Comparison of ENCODE assay signal across 14 cellular contexts in genomic region chr1:28295936-28296335, GRCh38. TPM values are rescaled to one million over a fixed set of nuclear protein-coding genes. Genes with fewer than 3 reads are reported as not detected.
A peak's percentile ranks its signal among the peaks of the same experiment; 100 is the strongest.
DNase-seq lines count a peak whose midpoint lies in the region; ATAC-seq, FAIRE-seq and TF ChIP-seq lines count a peak whose summit lies in the region.
"Had no signal": no experiment of that assay in that cellular context is flagged by ENCODE, and none has a peak within 500 bp of the region (broad histone marks: within the 10 kb centered on the region; RNA-seq: fewer than 3 reads in every experiment).

No MANE protein-coding gene starts in this region.

- H3K4me3 ChIP-seq in Caco-2 (ENCODE audit: low read depth, low read length) (no peak overlapping the region), colonic mucosa (no peak overlapping the region), right lobe of liver (no peak overlapping the region), pancreas (no peak overlapping the region)

- H3K36me3 Mint-ChIP-seq in Caco-2 (ENCODE audit: insufficient read depth, unreplicated experiment) = peaks cover 11% of the 10 kb centered on the region

- ATAC-seq in right lobe of liver = peak in 3 of 4 donors; percentile 3 to 47 (median 39)
- ATAC-seq in HG02642 (IDR thresholded peaks at IDR 0.05; ENCODE audit: poor library complexity, unreplicated experiment) = no peak
- ATAC-seq in pancreas = no peak

- DNase-seq in Caco-2 (no peak), colonic mucosa (no peak), right lobe of liver (no peak), posterior vena cava (ENCODE audit: low spot score) (peak; percentile 34), GM10248 (ENCODE audit: extremely low spot score) (no peak), NCI-H82 treated with DMSO at 0.1 percent for 48 hours (lab: John Stamatoyannopoulos, UW; ENCODE audit: unreplicated experiment) (no peak), pancreas (no peak)
- DNase-seq: C1 segment of cervical spinal cord, NCI-H187, NCI-H345, NCI-H526 treated with DMSO at 0.1 percent for 48 hours, SIG-M5 had no signal

- H3K9me3 ChIP-seq in Caco-2 = no peaks in the 10 kb centered on the region
- H3K9me3 ChIP-seq in colonic mucosa = no peaks in the 10 kb centered on the region
- H3K9me3 ChIP-seq in right lobe of liver = no peaks in the 10 kb centered on the region
- no peaks in the 10 kb centered on the region for H3K9me3 ChIP-seq in pancreas

- H3K4me3 Mint-ChIP-seq in Caco-2 (ENCODE audit: unreplicated experiment) = peak overlapping the region; percentile 56

- intact Hi-C loops in Caco-2 (cut with micrococcal nuclease; ENCODE audit: unreplicated experiment) = loop anchor here (2.0 kb wide), 2 partner anchors 19 to 27 kb away; no protein-coding TSS in a partner anchor
- intact Hi-C loops in colonic mucosa (cut with DNase I) = no loop called here
- intact Hi-C loops in right lobe of liver (cut with DNase I) = no loop called here
- intact Hi-C loops in posterior vena cava (cut with DNase I) = no loop called here
- intact Hi-C loops in pancreas (cut with DNase I) = no loop called here

- no peak overlapping the region for H3K9ac ChIP-seq in colonic mucosa (ENCODE audit: low read depth in 2 of 2, low read length in 2 of 2)

- TF ChIP-seq POLR2A in right lobe of liver (IDR thresholded peaks at IDR 0.05) = no peak

- peak overlapping the region; percentile 93 for H3K27ac Mint-ChIP-seq in Caco-2 (ENCODE audit: unreplicated experiment)

- TF ChIP-seq CTCF in Caco-2 (IDR thresholded peaks at IDR 0.05; ENCODE audit: insufficient read depth in 1 of 2, low read depth in 1 of 2, low read length in 1 of 2, severe bottlenecking in 1 of 2, unreplicated experiment in 1 of 2) = no peak
- no peak for TF ChIP-seq CTCF in colonic mucosa (IDR thresholded peaks at IDR 0.05)
- no peak for TF ChIP-seq CTCF in right lobe of liver (IDR thresholded peaks at IDR 0.05)
- TF ChIP-seq CTCF in GM10248 (IDR thresholded peaks at IDR 0.05; ENCODE audit: control extremely low read depth, extremely low read depth, low read depth, missing control alignments) = no peak
- no peak for TF ChIP-seq CTCF in pancreas (IDR thresholded peaks at IDR 0.05)

- H3K27me3 Mint-ChIP-seq in Caco-2 (ENCODE audit: insufficient read depth, unreplicated experiment) = no peaks in the 10 kb centered on the region

- no peak for FAIRE-seq in pancreas (lab: Jason Lieb, UNC)
- FAIRE-seq: H54 had no signal

- H3K27ac ChIP-seq in colonic mucosa = peak overlapping the region; percentile 54
- H3K27ac ChIP-seq in right lobe of liver = peak overlapping the region; percentile 21 to 71 (median 70)
- peak overlapping the region in 2 of 4 donors; percentile 12 to 60 for H3K27ac ChIP-seq in pancreas

- BruUV-seq in Caco-2 (replicated peaks; lab: Mats Ljungman, UMichigan) = no TSS peak

- CTCF ChIA-PET in Caco-2 (lab: Charles Lee) (no interaction called here), GM10248 (lab: Yijun Ruan, JAX) (interaction anchor here (1.0 kb wide), 1 partner anchor 10 kb away, joined by 4 read pairs; no protein-coding TSS in a partner anchor)

- no peaks in the 10 kb centered on the region for H3K9me3 Mint-ChIP-seq in Caco-2 (ENCODE audit: unreplicated experiment)

- H3K4me1 ChIP-seq in Caco-2 (peaks cover 21% of the 10 kb centered on the region), colonic mucosa (peaks cover 8% of the 10 kb centered on the region), right lobe of liver (peaks cover 0 to 20% (median under 1%) of the 10 kb centered on the region in 4 donors), pancreas (peaks cover 0 to 7% (median 0%) of the 10 kb centered on the region in 3 donors)

- POLR2A ChIA-PET in Caco-2 (lab: Charles Lee) = interaction anchor here (0.5 kb wide), 1 partner anchor 210 kb away, joined by 5 read pairs; the partner anchor contains the start of gene RCC1
- POLR2A ChIA-PET in GM10248 (lab: Yijun Ruan, JAX) = no interaction called here

- H3K36me3 ChIP-seq in Caco-2 (ENCODE audit: control insufficient read depth, insufficient read depth, low read length) (no peaks in the 10 kb centered on the region), colonic mucosa (no peaks in the 10 kb centered on the region), right lobe of liver (no peaks in the 10 kb centered on the region), pancreas (no peaks in the 10 kb centered on the region)

- peaks cover 15% of the 10 kb centered on the region for H3K4me1 Mint-ChIP-seq in Caco-2 (ENCODE audit: low read depth, unreplicated experiment)

- WGBS in right lobe of liver (ENCODE audit: insufficient coverage, low coverage, low lambda C conversion rate, missing lambda C conversion rate) = 37% methylated on average over 2 of the region's 2 CpGs
- WGBS in pancreas, 2 donors = 77 to 80% methylated on average over 2 of the region's 2 CpGs

- H3K27me3 ChIP-seq in Caco-2 (replicated peaks; ENCODE audit: control insufficient read depth, insufficient read depth, low read length) (no peaks in the 10 kb centered on the region), colonic mucosa (no peaks in the 10 kb centered on the region), right lobe of liver (no peaks in the 10 kb centered on the region), pancreas (no peaks in the 10 kb centered on the region)

RNA-seq across cellular contexts. Expression of gene MED18, which starts 32.9 kb away (rescaled TPM):
- total RNA-seq in Caco-2 (2022) (7.3 and 9.0 TPM in 2 replicates), colonic mucosa (10 to 100 TPM; 29.2 to 37.0 TPM), right lobe of liver (10 to 100 TPM in 4 of 6 experiments, 1 to 10 TPM in 2; 9.1 to 16.4 (median 11.8) TPM), posterior vena cava (10 to 100 TPM in 1 of 2 donors, 1 to 10 TPM in 1; 9.5 to 10.7 TPM), pancreas (1 to 10 TPM; 4.3 to 7.9 (median 6.5) TPM)
- 10 to 100 TPM in 1 of 2 donors, 1 to 10 TPM in 1; 7.9 to 12.5 TPM for polyA plus RNA-seq in pancreas

RNA-seq across cellular contexts. Expression of gene SESN2, which starts 36.6 kb away (rescaled TPM):
- 33.2 and 34.5 TPM in 2 replicates for total RNA-seq in Caco-2 (2022)
- 10 to 100 TPM; 34.0 to 34.6 TPM for total RNA-seq in colonic mucosa
- 10 to 100 TPM in 4 of 6 experiments, 1 to 10 TPM in 2; 4.5 to 17.9 (median 14.0) TPM for total RNA-seq in right lobe of liver
- total RNA-seq in posterior vena cava = 10 to 100 TPM; 13.7 to 16.8 TPM
- total RNA-seq in pancreas = 10 to 100 TPM in 1 of 6 donors, 1 to 10 TPM in 5; 4.0 to 38.3 (median 7.3) TPM
- 1 to 10 TPM; 5.7 to 9.7 TPM for polyA plus RNA-seq in pancreas

Comparison
In these comparisons a context has a peak if more than half of its experiments do, and no peak if none do; other contexts are left out.
1. ATAC-seq: peak in right lobe of liver (3 of 4); none in HG02642 (single experiment) and pancreas (0 of 4).